ENCODE assay signal across 8 cellular contexts in genomic region chr10:62264702-62265436, GRCh38.
DNase-seq lines count a peak whose midpoint lies in the region; ATAC-seq and TF ChIP-seq lines count a peak whose summit lies in the region.

No MANE protein-coding gene starts in this region.

- peak; percentile 26 for TF ChIP-seq CTCF in GM20000 (IDR thresholded peaks at IDR 0.05; ENCODE audit: extremely low read depth, missing control alignments)

- peak; percentile 60 for DNase-seq in DMS 273 (lab: John Stamatoyannopoulos, UW; ENCODE audit: unreplicated experiment)
- peak; percentile 44 for DNase-seq in GM20000 (ENCODE audit: low spot score)
- DNase-seq in NCI-H146 (lab: John Stamatoyannopoulos, UW): peak; percentile 73
- DNase-seq in brain pericyte (ENCODE audit: low read depth, low spot score): peak; percentile 56
- peak; percentile 94 for DNase-seq in kidney tubule cell (ENCODE audit: low spot score)
- DNase-seq in activated CD8-positive, alpha-beta memory T cell treated with anti-CD3 and anti-CD28 coated beads, Interleukin-2, amount 50 U/mL, for 48 hours: no peak

- ATAC-seq in HG03135 (IDR thresholded peaks at IDR 0.05; ENCODE audit: unreplicated experiment) (no peak), HG03378 (IDR thresholded peaks at IDR 0.05; ENCODE audit: unreplicated experiment) (no peak)
